In the genomic region with DNA sequence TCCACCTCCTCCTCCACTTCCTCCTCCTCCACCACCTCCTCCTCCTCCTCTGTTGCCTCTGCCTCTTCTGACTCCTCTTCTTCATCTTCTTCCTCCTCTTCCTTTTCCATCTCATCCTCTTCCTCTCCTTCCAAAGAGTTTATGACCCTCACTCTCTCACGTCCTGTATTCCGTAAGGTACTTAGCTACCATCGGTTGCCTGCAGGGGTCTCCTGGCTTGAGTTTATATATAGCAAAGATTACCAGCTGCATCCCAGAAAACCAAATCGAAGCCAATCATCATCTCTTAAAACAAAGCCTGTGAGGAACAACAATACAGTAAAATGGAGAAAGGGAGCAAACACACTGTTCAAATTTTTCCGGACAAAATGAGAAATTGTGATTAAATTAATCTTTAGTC, we compare ENCODE assay signal across 1 cellular context.
TF ChIP-seq lines count a peak whose summit lies in the region.

No MANE protein-coding gene starts in this region.

TF ChIP-seq in GM23338, 12 proteins besides CTCF, POLR2A, EP300 and RAD21 (continued from another document):
- TF ChIP-seq, protein P1, sequence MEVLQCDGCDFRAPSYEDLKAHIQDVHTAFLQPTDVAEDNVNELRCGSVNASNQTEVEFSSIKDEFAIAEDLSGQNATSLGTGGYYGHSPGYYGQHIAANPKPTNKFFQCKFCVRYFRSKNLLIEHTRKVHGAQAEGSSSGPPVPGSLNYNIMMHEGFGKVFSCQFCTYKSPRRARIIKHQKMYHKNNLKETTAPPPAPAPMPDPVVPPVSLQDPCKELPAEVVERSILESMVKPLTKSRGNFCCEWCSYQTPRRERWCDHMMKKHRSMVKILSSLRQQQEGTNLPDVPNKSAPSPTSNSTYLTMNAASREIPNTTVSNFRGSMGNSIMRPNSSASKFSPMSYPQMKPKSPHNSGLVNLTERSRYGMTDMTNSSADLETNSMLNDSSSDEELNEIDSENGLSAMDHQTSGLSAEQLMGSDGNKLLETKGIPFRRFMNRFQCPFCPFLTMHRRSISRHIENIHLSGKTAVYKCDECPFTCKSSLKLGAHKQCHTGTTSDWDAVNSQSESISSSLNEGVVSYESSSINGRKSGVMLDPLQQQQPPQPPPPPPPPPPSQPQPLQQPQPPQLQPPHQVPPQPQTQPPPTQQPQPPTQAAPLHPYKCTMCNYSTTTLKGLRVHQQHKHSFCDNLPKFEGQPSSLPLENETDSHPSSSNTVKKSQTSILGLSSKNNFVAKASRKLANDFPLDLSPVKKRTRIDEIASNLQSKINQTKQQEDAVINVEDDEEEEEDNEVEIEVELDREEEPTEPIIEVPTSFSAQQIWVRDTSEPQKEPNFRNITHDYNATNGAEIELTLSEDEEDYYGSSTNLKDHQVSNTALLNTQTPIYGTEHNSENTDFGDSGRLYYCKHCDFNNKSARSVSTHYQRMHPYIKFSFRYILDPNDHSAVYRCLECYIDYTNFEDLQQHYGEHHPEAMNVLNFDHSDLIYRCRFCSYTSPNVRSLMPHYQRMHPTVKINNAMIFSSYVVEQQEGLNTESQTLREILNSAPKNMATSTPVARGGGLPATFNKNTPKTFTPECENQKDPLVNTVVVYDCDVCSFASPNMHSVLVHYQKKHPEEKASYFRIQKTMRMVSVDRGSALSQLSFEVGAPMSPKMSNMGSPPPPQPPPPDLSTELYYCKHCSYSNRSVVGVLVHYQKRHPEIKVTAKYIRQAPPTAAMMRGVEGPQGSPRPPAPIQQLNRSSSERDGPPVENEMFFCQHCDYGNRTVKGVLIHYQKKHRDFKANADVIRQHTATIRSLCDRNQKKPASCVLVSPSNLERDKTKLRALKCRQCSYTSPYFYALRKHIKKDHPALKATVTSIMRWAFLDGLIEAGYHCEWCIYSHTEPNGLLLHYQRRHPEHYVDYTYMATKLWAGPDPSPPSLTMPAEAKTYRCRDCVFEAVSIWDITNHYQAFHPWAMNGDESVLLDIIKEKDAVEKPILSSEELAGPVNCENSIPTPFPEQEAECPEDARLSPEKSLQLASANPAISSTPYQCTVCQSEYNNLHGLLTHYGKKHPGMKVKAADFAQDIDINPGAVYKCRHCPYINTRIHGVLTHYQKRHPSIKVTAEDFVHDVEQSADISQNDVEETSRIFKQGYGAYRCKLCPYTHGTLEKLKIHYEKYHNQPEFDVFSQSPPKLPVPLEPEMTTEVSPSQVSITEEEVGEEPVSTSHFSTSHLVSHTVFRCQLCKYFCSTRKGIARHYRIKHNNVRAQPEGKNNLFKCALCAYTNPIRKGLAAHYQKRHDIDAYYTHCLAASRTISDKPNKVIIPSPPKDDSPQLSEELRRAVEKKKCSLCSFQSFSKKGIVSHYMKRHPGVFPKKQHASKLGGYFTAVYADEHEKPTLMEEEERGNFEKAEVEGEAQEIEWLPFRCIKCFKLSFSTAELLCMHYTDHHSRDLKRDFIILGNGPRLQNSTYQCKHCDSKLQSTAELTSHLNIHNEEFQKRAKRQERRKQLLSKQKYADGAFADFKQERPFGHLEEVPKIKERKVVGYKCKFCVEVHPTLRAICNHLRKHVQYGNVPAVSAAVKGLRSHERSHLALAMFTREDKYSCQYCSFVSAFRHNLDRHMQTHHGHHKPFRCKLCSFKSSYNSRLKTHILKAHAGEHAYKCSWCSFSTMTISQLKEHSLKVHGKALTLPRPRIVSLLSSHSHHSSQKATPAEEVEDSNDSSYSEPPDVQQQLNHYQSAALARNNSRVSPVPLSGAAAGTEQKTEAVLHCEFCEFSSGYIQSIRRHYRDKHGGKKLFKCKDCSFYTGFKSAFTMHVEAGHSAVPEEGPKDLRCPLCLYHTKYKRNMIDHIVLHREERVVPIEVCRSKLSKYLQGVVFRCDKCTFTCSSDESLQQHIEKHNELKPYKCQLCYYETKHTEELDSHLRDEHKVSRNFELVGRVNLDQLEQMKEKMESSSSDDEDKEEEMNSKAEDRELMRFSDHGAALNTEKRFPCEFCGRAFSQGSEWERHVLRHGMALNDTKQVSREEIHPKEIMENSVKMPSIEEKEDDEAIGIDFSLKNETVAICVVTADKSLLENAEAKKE (CRISPR knock-in tag; IDR thresholded peaks at IDR 0.05), result no peak
